Comparison of ENCODE assay signal across 8 cellular contexts in genomic region chr12:48716493-48717251, GRCh38. TPM values are rescaled to one million over a fixed set of nuclear protein-coding genes. Genes with fewer than 3 reads are reported as not detected.
DNase-seq lines count a peak whose midpoint lies in the region; ATAC-seq and TF ChIP-seq lines count a peak whose summit lies in the region.

CCNT1 (minus strand) TSS chr12:48716707; CDS start chr12:48716675, 32 bp downstream.

- DNase-seq in NCI-H1694 (lab: John Stamatoyannopoulos, UW) (peak; percentile 97), amniotic stem cell (lab: John Stamatoyannopoulos, UW) (peak; percentile 100), heart right ventricle (peak; percentile 97 to 99), posterior vena cava (ENCODE audit: low spot score) (peak; percentile 100), upper lobe of right lung (peak; percentile 100)

- peaks cover 5% of the 10 kb centered on the region for H3K27me3 Mint-ChIP-seq in T-helper 1 cell treated with Interleukin-12 subunit alpha and Interleukin-12 subunit beta and Interleukin-4 antibody, amounts not matched to agents 30 μg/mL and 1 μg/mL, for 36 hours (ENCODE audit: low read depth)

- intact Hi-C loops in heart right ventricle (cut with DNase I) (loop anchor here in 1 of 10 donors (1.0 kb wide), 1 partner anchor 34 kb away; the partner anchor contains the start of gene KANSL2), posterior vena cava (cut with DNase I) (no loop called here), upper lobe of right lung (cut with DNase I) (no loop called here)

- H3K4me1 Mint-ChIP-seq in T-helper 1 cell treated with Interleukin-12 subunit alpha and Interleukin-12 subunit beta and Interleukin-4 antibody, amounts not matched to agents 30 μg/mL and 1 μg/mL, for 36 hours (ENCODE audit: low read depth), result peaks cover 30% of the 10 kb centered on the region

- H3K36me3 Mint-ChIP-seq in T-helper 1 cell treated with Interleukin-12 subunit alpha and Interleukin-12 subunit beta and Interleukin-4 antibody, amounts not matched to agents 30 μg/mL and 1 μg/mL, for 36 hours (ENCODE audit: low read depth), result peaks cover 39% of the 10 kb centered on the region

- WGBS in heart right ventricle, 2 donors, result 0% methylated on average over 61 of the region's 61 CpGs

- H3K4me3 Mint-ChIP-seq in T-helper 1 cell treated with Interleukin-12 subunit alpha and Interleukin-12 subunit beta and Interleukin-4 antibody, amounts not matched to agents 30 μg/mL and 1 μg/mL, for 36 hours, result peak within 1 kb of the TSS; percentile 95

- H3K27ac Mint-ChIP-seq in T-helper 1 cell treated with Interleukin-12 subunit alpha and Interleukin-12 subunit beta and Interleukin-4 antibody, amounts not matched to agents 30 μg/mL and 1 μg/mL, for 36 hours, result peak within 1 kb of the TSS; percentile 94

- H3K36me3 ChIP-seq in heart right ventricle (peaks cover 0 to 35% (median 5%) of the 10 kb centered on the region in 9 donors), upper lobe of right lung (peaks cover 32% of the 10 kb centered on the region)

- H3K9me3 ChIP-seq in heart right ventricle (peaks cover 0 to 18% (median 7%) of the 10 kb centered on the region in 11 donors), upper lobe of right lung (peaks cover 2% of the 10 kb centered on the region)

- H3K4me3 ChIP-seq in heart right ventricle (peak within 1 kb of the TSS; percentile 50 to 86 (median 74)), upper lobe of right lung (peak within 1 kb of the TSS; percentile 84)

- H3K9me3 Mint-ChIP-seq in T-helper 1 cell treated with Interleukin-12 subunit alpha and Interleukin-12 subunit beta and Interleukin-4 antibody, amounts not matched to agents 30 μg/mL and 1 μg/mL, for 36 hours, result peaks cover 22% of the 10 kb centered on the region

- peak in 4 of 9 donors; percentile 8 to 31 (median 28) for TF ChIP-seq CTCF in heart right ventricle (IDR thresholded peaks at IDR 0.05)
- TF ChIP-seq CTCF in upper lobe of right lung (IDR thresholded peaks at IDR 0.05), result no peak

- peak; percentile 98 for ATAC-seq in HG02885 (IDR thresholded peaks at IDR 0.05; ENCODE audit: poor library complexity, unreplicated experiment)
- peak; percentile 98 to 99 (median 98) for ATAC-seq in heart right ventricle
- ATAC-seq in upper lobe of right lung, result peak; percentile 99

- peak; percentile 70 for TF ChIP-seq POLR2A in GM15510 (IDR thresholded peaks at IDR 0.05; ENCODE audit: borderline replicate concordance, extremely low read depth, insufficient read length)

- H3K27ac ChIP-seq in heart right ventricle, result peak within 1 kb of the TSS; percentile 68 to 97 (median 91)
- peak within 1 kb of the TSS; percentile 94 for H3K27ac ChIP-seq in upper lobe of right lung

- no peaks in the 10 kb centered on the region for H3K27me3 ChIP-seq in heart right ventricle
- no peaks in the 10 kb centered on the region for H3K27me3 ChIP-seq in upper lobe of right lung

- peaks cover 10 to 42% (median 30%) of the 10 kb centered on the region in 9 donors for H3K4me1 ChIP-seq in heart right ventricle
- peaks cover 27% of the 10 kb centered on the region for H3K4me1 ChIP-seq in upper lobe of right lung

RNA-seq across cellular contexts. Expression of gene CCNT1, which starts in this region (rescaled TPM):
- total RNA-seq in heart right ventricle, result 10 to 100 TPM; 17.6 to 27.2 (median 23.0) TPM
- polyA plus RNA-seq in heart right ventricle, result 1 to 10 TPM; 2.7 to 4.0 TPM
- total RNA-seq in posterior vena cava, result 10 to 100 TPM; 25.9 to 26.7 TPM
- 31.2 TPM for total RNA-seq in upper lobe of right lung

Comparison
In these comparisons a context has a peak if more than half of its experiments do, and no peak if none do; other contexts are left out.
1. Peak in every context shown above with its lines: DNase-seq, ATAC-seq, H3K4me3 ChIP-seq and H3K27ac ChIP-seq.